25 cellular contexts compared by ENCODE assay signal in the genomic region with DNA sequence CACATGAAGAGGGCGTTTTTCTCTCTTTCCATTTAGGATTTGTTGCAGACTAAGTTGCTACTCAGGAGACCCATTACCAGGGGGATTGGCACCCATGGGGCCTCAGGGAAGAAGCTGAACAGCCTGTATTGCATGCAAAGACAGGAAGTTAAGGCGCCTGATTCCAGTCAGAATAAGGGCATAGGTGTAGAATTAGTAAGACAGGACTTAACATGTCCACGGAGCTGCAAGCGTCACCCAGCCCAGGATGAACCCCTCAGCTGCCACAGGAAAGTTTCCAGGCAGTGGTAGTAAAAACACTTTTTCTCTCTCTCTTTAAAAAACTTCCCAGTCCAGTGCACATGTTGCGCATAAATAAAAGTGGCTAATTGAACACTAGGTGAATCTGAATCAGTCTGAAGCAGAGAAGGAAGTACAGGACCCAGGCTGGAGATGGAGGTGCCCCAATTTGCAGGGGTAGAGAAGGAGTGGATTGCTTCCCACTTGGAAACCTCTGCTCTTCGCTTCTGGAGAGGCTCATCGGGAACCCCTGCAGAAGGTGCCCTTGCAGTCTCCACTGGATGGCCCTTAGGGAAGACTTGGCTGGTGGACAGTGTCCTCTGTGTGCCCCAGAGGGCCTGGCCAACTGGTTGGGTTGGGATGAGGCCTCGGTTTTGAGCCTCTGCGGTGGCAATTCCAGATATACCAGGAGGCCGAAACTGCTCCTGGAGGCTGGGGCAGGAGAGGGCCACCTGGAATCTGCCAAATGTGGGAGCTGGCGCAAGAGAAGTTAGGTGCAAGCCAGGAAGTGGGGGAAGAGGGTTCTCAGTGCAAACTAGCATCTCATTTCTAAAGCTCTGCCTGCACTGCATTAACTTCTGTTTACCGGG. TPM values are rescaled to one million over a fixed set of nuclear protein-coding genes. Genes with fewer than 3 reads are reported as not detected.
DNase-seq lines count a peak whose midpoint lies in the region; ATAC-seq and TF ChIP-seq lines count a peak whose summit lies in the region.
"Had no signal": no experiment of that assay in that cellular context is flagged by ENCODE, and none has a peak within 500 bp of the region (broad histone marks: within the 10 kb centered on the region; RNA-seq: fewer than 3 reads in every experiment).

No MANE protein-coding gene starts in this region.

- no peak for ATAC-seq in HG02938 (IDR thresholded peaks at IDR 0.05; ENCODE audit: unreplicated experiment)
- ATAC-seq: psoas muscle had no signal

- no peaks in the 10 kb centered on the region for H3K27me3 ChIP-seq in vagina

- intact Hi-C loops in lower leg skin (cut with DNase I; ENCODE audit: low total_unique reads): no loop called here
- intact Hi-C loops in vagina (cut with DNase I): no loop called here

- DNase-seq in NCI-H1436 (lab: John Stamatoyannopoulos, UW): peak; percentile 38
- DNase-seq in epithelial cell of esophagus (ENCODE audit: low read depth): peak; percentile 39
- no peak for DNase-seq in lower leg skin (ENCODE audit: low spot score in 2 of 2)
- no peak for DNase-seq in activated CD4-positive, alpha-beta memory T cell treated with anti-CD3 and anti-CD28 coated beads, Interleukin-2, amount 10 ng/mL, durations not matched to agents 7 days and 5 days
- DNase-seq in vagina (ENCODE audit: extremely low spot score in 2 of 2): no peak
- DNase-seq: activated CD4-positive, alpha-beta T cell treated with anti-CD3 and anti-CD28 coated beads for 48 hours; activated naive CD4-positive, alpha-beta T cell treated with Interleukin-2 at 50 U/mL for 16 hours; activated T-cell treated with anti-CD3 and anti-CD28 coated beads, Interleukin-2, amount 50 U/mL, for 48 hours; adrenal gland; effector CD4-positive, alpha-beta T cell; erythroblast; hypothalamus; NCI-H1694; NCI-H526 treated with DMSO at 0.1 percent for 48 hours; psoas muscle; substantia nigra had no signal

- no peaks in the 10 kb centered on the region for H3K9me3 ChIP-seq in vagina
- H3K9me3 ChIP-seq: adrenal gland, neutrophil, psoas muscle had no signal

- H3K27me3 Mint-ChIP-seq in nephron (ENCODE audit: low read depth): peaks cover 100% of the 10 kb centered on the region
- H3K27me3 Mint-ChIP-seq in activated CD4-positive, alpha-beta memory T cell treated with anti-CD3 and anti-CD28 coated beads, Interleukin-2, amount 10 ng/mL, durations not matched to agents 7 days and 5 days: peaks cover 93% of the 10 kb centered on the region

- peaks cover 63% of the 10 kb centered on the region for H3K4me1 Mint-ChIP-seq in nephron
- H3K4me1 Mint-ChIP-seq in activated CD4-positive, alpha-beta memory T cell treated with anti-CD3 and anti-CD28 coated beads, Interleukin-2, amount 10 ng/mL, durations not matched to agents 7 days and 5 days: no peaks in the 10 kb centered on the region

- H3K4me3 ChIP-seq in epithelial cell of esophagus (ENCODE audit: low read length) (no peak overlapping the region), lower leg skin (ENCODE audit: low read depth, poor library complexity, severe bottlenecking) (no peak overlapping the region), vagina (no peak overlapping the region)
- H3K4me3 ChIP-seq: lung, psoas muscle had no signal

- CTCF ChIA-PET in activated CD4-positive, alpha-beta memory T cell treated with anti-CD3 and anti-CD28 coated beads, Interleukin-2, amount 10 ng/mL, durations not matched to agents 7 days and 5 days (lab: Charles Lee): no interaction called here

- peak overlapping the region in 2 of 3 experiments; percentile 90 to 96 for H3K4me3 Mint-ChIP-seq in nephron
- no peak overlapping the region for H3K4me3 Mint-ChIP-seq in activated CD4-positive, alpha-beta memory T cell treated with anti-CD3 and anti-CD28 coated beads, Interleukin-2, amount 10 ng/mL, durations not matched to agents 7 days and 5 days

- H3K36me3 ChIP-seq in vagina: no peaks in the 10 kb centered on the region
- H3K36me3 ChIP-seq: adrenal gland, neutrophil had no signal

- TF ChIP-seq POLR2A in lower leg skin (IDR thresholded peaks at IDR 0.05) (no peak), vagina (IDR thresholded peaks at IDR 0.05) (no peak)

- H3K9me3 Mint-ChIP-seq in nephron: no peaks in the 10 kb centered on the region
- no peaks in the 10 kb centered on the region for H3K9me3 Mint-ChIP-seq in activated CD4-positive, alpha-beta memory T cell treated with anti-CD3 and anti-CD28 coated beads, Interleukin-2, amount 10 ng/mL, durations not matched to agents 7 days and 5 days

- WGBS in lower leg skin, 2 donors: 55 to 57% methylated on average over 12 of the region's 12 CpGs

- POLR2A ChIA-PET in activated CD4-positive, alpha-beta memory T cell treated with anti-CD3 and anti-CD28 coated beads, Interleukin-2, amount 10 ng/mL, durations not matched to agents 7 days and 5 days (lab: Charles Lee): no interaction called here

- peaks cover 41% of the 10 kb centered on the region for H3K4me1 ChIP-seq in vagina
- H3K4me1 ChIP-seq: psoas muscle had no signal

- no peaks in the 10 kb centered on the region for H3K36me3 Mint-ChIP-seq in nephron (ENCODE audit: low read depth)
- no peaks in the 10 kb centered on the region for H3K36me3 Mint-ChIP-seq in activated CD4-positive, alpha-beta memory T cell treated with anti-CD3 and anti-CD28 coated beads, Interleukin-2, amount 10 ng/mL, durations not matched to agents 7 days and 5 days (ENCODE audit: low read depth)
- H3K36me3 Mint-ChIP-seq: brain, CD14-positive monocyte had no signal

- TF ChIP-seq CTCF in epithelial cell of esophagus (IDR thresholded peaks at IDR 0.05; ENCODE audit: insufficient read depth, low read depth, low read length, missing control alignments) (no peak), nephron (IDR thresholded peaks at IDR 0.05; ENCODE audit: unreplicated experiment in 3 of 3) (no peak), lower leg skin (IDR thresholded peaks at IDR 0.05) (no peak), vagina (IDR thresholded peaks at IDR 0.05) (no peak)

- peak overlapping the region; percentile 15 to 97 (median 86) for H3K27ac Mint-ChIP-seq in nephron
- H3K27ac Mint-ChIP-seq in activated CD4-positive, alpha-beta memory T cell treated with anti-CD3 and anti-CD28 coated beads, Interleukin-2, amount 10 ng/mL, durations not matched to agents 7 days and 5 days: no peak overlapping the region
- H3K27ac Mint-ChIP-seq: brain had no signal

- no peak overlapping the region for H3K27ac ChIP-seq in vagina
- H3K27ac ChIP-seq: KMS-11, neutrophil, psoas muscle, VCaP had no signal

RNA-seq across cellular contexts. Expression of a gene that starts 10.7 kb away (rescaled TPM):
- total RNA-seq in lower leg skin (10 to 100 TPM; 15.2 to 48.1 (median 35.4) TPM), vagina (57.0 TPM)
- not detected for total RNA-seq in activated CD4-positive, alpha-beta memory T cell treated with anti-CD3 and anti-CD28 coated beads, Interleukin-2, amount 10 ng/mL, durations not matched to agents 7 days and 5 days
- total RNA-seq: T-helper 2 cell treated with Interferon-gamma antibody and Interleukin-4, amounts not matched to agents 100 ng/mL and 5 ng/mL, for 36 hours had no signal

Comparison
In these comparisons a context has a peak if more than half of its experiments do, and no peak if none do; other contexts are left out.
1. DNase-seq: peak in NCI-H1436 (single experiment) and epithelial cell of esophagus (single experiment); none in lower leg skin (0 of 2), activated CD4-positive, alpha-beta memory T cell treated with anti-CD3 and anti-CD28 coated beads, Interleukin-2, amount 10 ng/mL, durations not matched to agents 7 days and 5 days (single experiment) and vagina (0 of 2).
2. RNA of a gene that starts 10.7 kb away (total RNA-seq): 57.0 TPM in vagina (single experiment) and 15.2 to 48.1 TPM in lower leg skin; not detected in activated CD4-positive, alpha-beta memory T cell treated with anti-CD3 and anti-CD28 coated beads, Interleukin-2, amount 10 ng/mL, durations not matched to agents 7 days and 5 days; every median in the first group is over 10 times any median in the second.